18 cellular contexts compared by ENCODE assay signal in the genomic region with DNA sequence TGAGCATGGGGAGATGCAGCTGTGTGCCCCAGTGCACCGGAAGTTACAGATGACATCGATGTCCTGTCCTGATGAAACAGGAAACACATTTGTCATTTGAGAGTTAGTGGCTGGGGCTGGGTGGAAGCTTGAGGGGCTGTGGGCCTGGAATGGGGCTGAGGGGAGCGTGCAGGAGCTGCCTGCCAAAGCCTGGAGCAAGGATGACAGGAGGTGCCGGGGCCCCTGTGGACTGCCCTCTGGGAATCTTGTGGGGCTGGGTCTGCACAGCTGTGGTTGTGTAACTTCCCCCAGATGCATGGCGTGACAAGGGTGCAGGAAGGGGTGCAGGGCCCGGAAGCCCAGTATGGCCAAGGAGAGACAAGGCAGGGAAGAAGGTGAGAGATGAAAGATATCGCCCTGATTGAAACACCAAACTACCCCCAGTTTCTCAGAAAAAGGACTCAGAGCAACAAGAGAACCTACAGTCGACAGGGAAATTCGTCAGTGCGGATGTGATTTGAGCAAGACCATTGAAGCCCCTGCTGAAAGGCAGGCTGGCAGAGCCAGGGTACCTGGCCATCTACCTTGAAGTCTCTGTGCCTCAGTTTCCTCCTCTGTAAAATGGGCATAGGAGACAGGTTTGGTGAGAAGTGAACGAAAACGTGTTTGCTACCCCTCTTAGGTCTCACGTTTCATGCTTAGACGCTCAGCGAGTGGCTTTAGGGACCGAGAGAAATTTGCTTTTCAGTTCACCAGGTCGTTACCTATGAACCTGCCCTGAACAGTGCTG. TPM values are rescaled to one million over a fixed set of nuclear protein-coding genes. Genes with fewer than 3 reads are reported as not detected.
DNase-seq lines count a peak whose midpoint lies in the region; ATAC-seq, FAIRE-seq and TF ChIP-seq lines count a peak whose summit lies in the region.
"Had no signal": no experiment of that assay in that cellular context is flagged by ENCODE, and none has a peak within 500 bp of the region (broad histone marks: within the 10 kb centered on the region; RNA-seq: fewer than 3 reads in every experiment).

No MANE protein-coding gene starts in this region.

- TF ChIP-seq POLR2A in GM12892 (IDR thresholded peaks at IDR 0.05; ENCODE audit: low read depth, low read length): no peak

- in situ Hi-C loops in brain microvascular endothelial cell (cut with HindIII; ENCODE audit: low pct_ligation_motif_present, low sequenced_read_pairs) (no loop called here), G401 (cut with HindIII; ENCODE audit: low sequenced_read_pairs) (no loop called here)

- no peak overlapping the region for H2BK20ac ChIP-seq in H9 (ENCODE audit: low read depth, low read length, poor library complexity, severe bottlenecking)

- no peak overlapping the region for H3K4ac ChIP-seq in H9 (ENCODE audit: low read depth, low read length)

- H3K4me2 ChIP-seq in H9 (ENCODE audit: insufficient read depth, insufficient read length, low read length): no peak overlapping the region

- H3K36me3 Mint-ChIP-seq in CD4-positive, CD25-positive, alpha-beta regulatory T cell: peaks cover 14% of the 10 kb centered on the region
- H3K36me3 Mint-ChIP-seq in endothelial cell (ENCODE audit: low read depth, unreplicated experiment) (peaks cover 32% of the 10 kb centered on the region), H9 (ENCODE audit: insufficient read depth in 1 of 3, low read depth in 3 of 3) (peaks cover 19 to 43% (median 20%) of the 10 kb centered on the region in 3 experiments)

- H3K18ac ChIP-seq in H9 (ENCODE audit: insufficient read length, low read depth, low read length): no peak overlapping the region

- no peak overlapping the region for H3K23ac ChIP-seq in H9 (ENCODE audit: insufficient read length, low read depth, low read length)

- H4K8ac ChIP-seq in H9 (replicated peaks; ENCODE audit: insufficient read length, low read depth, low read length): no peak overlapping the region

- no peaks in the 10 kb centered on the region for H3K27me3 Mint-ChIP-seq in CD4-positive, CD25-positive, alpha-beta regulatory T cell
- H3K27me3 Mint-ChIP-seq in endothelial cell (ENCODE audit: unreplicated experiment) (peaks cover 12% of the 10 kb centered on the region), H9 (ENCODE audit: low read depth) (peaks cover 37% of the 10 kb centered on the region)

- no peak overlapping the region for H3K27ac ChIP-seq in CD4-positive, CD25-positive, alpha-beta regulatory T cell (ENCODE audit: insufficient read depth, low read length, poor library complexity, severe bottlenecking)
- H3K27ac ChIP-seq in brain microvascular endothelial cell (no peak overlapping the region), H9 (ENCODE audit: insufficient read length, low read depth, low read length) (no peak overlapping the region)
- H3K27ac ChIP-seq: gastrocnemius medialis, sigmoid colon, SJSA1 had no signal

- peaks cover 0 to 44% (median 25%) of the 10 kb centered on the region in 4 donors for H3K4me1 Mint-ChIP-seq in CD4-positive, CD25-positive, alpha-beta regulatory T cell
- H3K4me1 Mint-ChIP-seq in endothelial cell (ENCODE audit: unreplicated experiment): peaks cover 17% of the 10 kb centered on the region
- peaks cover 21 to 38% of the 10 kb centered on the region in 2 experiments for H3K4me1 Mint-ChIP-seq in H9

- no peaks in the 10 kb centered on the region for H3K9me3 ChIP-seq in CD4-positive, CD25-positive, alpha-beta regulatory T cell (ENCODE audit: control insufficient read depth in 2 of 2, low read length in 2 of 2)
- H3K9me3 ChIP-seq in H9 (ENCODE audit: control insufficient read depth, low read depth, low read length): no peaks in the 10 kb centered on the region
- H3K9me3 ChIP-seq: gastrocnemius medialis, sigmoid colon, SJSA1 had no signal

- no peak overlapping the region for H3K56ac ChIP-seq in H9 (ENCODE audit: insufficient read length, low read depth, low read length)

- WGBS in H9 (ENCODE audit: extremely low coverage, insufficient read length, low lambda C conversion rate): no CpG with 5 or more reads among the region's 17 CpGs

- ATAC-seq in CD4-positive, CD25-positive, alpha-beta regulatory T cell (ENCODE audit: low read depth in 2 of 2): peak in 1 of 2 donors; percentile 15
- no peak for ATAC-seq in GM19397 (IDR thresholded peaks at IDR 0.05; ENCODE audit: unreplicated experiment)
- ATAC-seq: gastrocnemius medialis had no signal

- no peak overlapping the region for H4K5ac ChIP-seq in H9 (ENCODE audit: insufficient read length, low read depth, low read length)

- H3T11ph ChIP-seq in H9 (ENCODE audit: low read length): no peak overlapping the region

- H3K27me3 ChIP-seq in CD4-positive, CD25-positive, alpha-beta regulatory T cell (ENCODE audit: control insufficient read depth, insufficient read depth, low read length): no peaks in the 10 kb centered on the region
- H3K27me3 ChIP-seq in brain microvascular endothelial cell (replicated peaks) (no peaks in the 10 kb centered on the region), H9 (ENCODE audit: insufficient read depth, low read length) (peaks cover 2% of the 10 kb centered on the region; the same call in 1 of the 2 replicates)

- H4K91ac ChIP-seq in H9 (ENCODE audit: insufficient read length, low read depth, low read length): no peak overlapping the region

- no peak overlapping the region for H2BK15ac ChIP-seq in H9 (ENCODE audit: low read depth, low read length)

- H3K36me3 ChIP-seq in CD4-positive, CD25-positive, alpha-beta regulatory T cell (ENCODE audit: control insufficient read depth, insufficient read depth, low read length): no peaks in the 10 kb centered on the region
- H3K36me3 ChIP-seq in brain microvascular endothelial cell (replicated peaks): no peaks in the 10 kb centered on the region
- H3K36me3 ChIP-seq: gastrocnemius medialis, sigmoid colon, SJSA1 had no signal

- H3K9ac ChIP-seq in H9 (ENCODE audit: extremely low read depth, insufficient read length, low read length): no peak overlapping the region

- H2AFZ ChIP-seq in H9 (ENCODE audit: low read length): no peak overlapping the region

- no peak overlapping the region for H2AK5ac ChIP-seq in H9 (ENCODE audit: insufficient read length, low read length)

- H2BK5ac ChIP-seq in H9 (ENCODE audit: insufficient read length, low read length): no peak overlapping the region

- H3K9me3 Mint-ChIP-seq in CD4-positive, CD25-positive, alpha-beta regulatory T cell: no peaks in the 10 kb centered on the region
- H3K9me3 Mint-ChIP-seq in endothelial cell (ENCODE audit: unreplicated experiment): no peaks in the 10 kb centered on the region
- H3K9me3 Mint-ChIP-seq in H9: no peaks in the 10 kb centered on the region; a peak in 2 of 5 replicates

- peak in 1 of 3 donors; percentile 77 for DNase-seq in CD4-positive, CD25-positive, alpha-beta regulatory T cell
- no peak for DNase-seq in GM12892 (ENCODE audit: insufficient read length)
- DNase-seq in SKM-1 (lab: John Stamatoyannopoulos, UW; ENCODE audit: unreplicated experiment): peak; percentile 43
- no peak for DNase-seq in endothelial cell (ENCODE audit: low spot score)
- DNase-seq in brain microvascular endothelial cell: no peak
- DNase-seq in G401 (ENCODE audit: low spot score): no peak
- no peak for DNase-seq in H9
- DNase-seq: anterior cingulate cortex; effector CD4-positive, alpha-beta T cell; gastrocnemius medialis; NCI-H1105 treated with DMSO at 0.1 percent for 48 hours; NCI-H524; sigmoid colon had no signal

- H2BK12ac ChIP-seq in H9 (ENCODE audit: insufficient read length, low read depth, low read length): no peak overlapping the region

- H3K27ac Mint-ChIP-seq in CD4-positive, CD25-positive, alpha-beta regulatory T cell: peak overlapping the region in 2 of 3 donors; percentile 82 to 97
- H3K27ac Mint-ChIP-seq in endothelial cell (ENCODE audit: unreplicated experiment) (no peak overlapping the region), H9 (no peak overlapping the region; a peak in 1 of 7 replicates)

- H3K79me1 ChIP-seq in H9 (ENCODE audit: insufficient read depth, low read depth, low read length, poor library complexity, severe bottlenecking): no peaks in the 10 kb centered on the region

- no peaks in the 10 kb centered on the region for H4K20me1 ChIP-seq in H9 (ENCODE audit: control insufficient read depth, insufficient read depth, insufficient read length)

- no peak overlapping the region for H3K4me3 ChIP-seq in CD4-positive, CD25-positive, alpha-beta regulatory T cell (ENCODE audit: low read depth, low read length)
- no peak overlapping the region for H3K4me3 ChIP-seq in brain microvascular endothelial cell (ENCODE audit: low read depth, low read length)
- H3K4me3 ChIP-seq: gastrocnemius medialis, sigmoid colon, SJSA1 had no signal

- peak overlapping the region in 3 of 4 donors; percentile 44 to 82 (median 78) for H3K4me3 Mint-ChIP-seq in CD4-positive, CD25-positive, alpha-beta regulatory T cell
- H3K4me3 Mint-ChIP-seq in endothelial cell (ENCODE audit: unreplicated experiment) (peak overlapping the region; percentile 57), H9 (peak overlapping the region in 1 of 2 experiments; percentile 25; a peak in 2 of 5 replicates)

- TF ChIP-seq CTCF in endothelial cell (IDR thresholded peaks at IDR 0.05; ENCODE audit: unreplicated experiment): no peak
- TF ChIP-seq CTCF in brain microvascular endothelial cell (IDR thresholded peaks at IDR 0.05; ENCODE audit: low read depth, low read length, missing control alignments): no peak
- TF ChIP-seq CTCF in H9 (conservative IDR thresholded peaks at IDR 0.05): no peak

- peaks cover 14% of the 10 kb centered on the region for H3K23me2 ChIP-seq in H9 (ENCODE audit: insufficient read length, low read depth, low read length, poor library complexity, severe bottlenecking)

- no peak overlapping the region for H2BK120ac ChIP-seq in H9 (ENCODE audit: low read depth, low read length, poor library complexity, severe bottlenecking)

- no peaks in the 10 kb centered on the region for H3K79me2 ChIP-seq in H9 (ENCODE audit: insufficient read depth, low read length)

- H3K14ac ChIP-seq in H9 (ENCODE audit: insufficient read depth, low read length): no peak overlapping the region

- H3K4me1 ChIP-seq in CD4-positive, CD25-positive, alpha-beta regulatory T cell (ENCODE audit: control insufficient read depth, insufficient read depth, low read length, poor library complexity, severe bottlenecking): peaks cover 39% of the 10 kb centered on the region
- no peaks in the 10 kb centered on the region for H3K4me1 ChIP-seq in H9 (ENCODE audit: insufficient read depth, low read length)

- FAIRE-seq in GM12892 (lab: Jason Lieb, UNC): peak; percentile 72
- FAIRE-seq: keratinocyte had no signal

RNA-seq across cellular contexts. Expression of a gene that starts 8.8 kb away (rescaled TPM):
- total RNA-seq in CD4-positive, CD25-positive, alpha-beta regulatory T cell: 1.6 TPM
- 1 to 10 TPM in 1 of 4 donors, under 1 TPM in 2, not detected in 1; 0.16 to 1.0 (median 0.29) TPM for polyA plus RNA-seq in CD4-positive, CD25-positive, alpha-beta regulatory T cell
- 0.81 TPM for polyA plus RNA-seq in GM12892 (2012; ENCODE audit: missing spikeins)
- 5.4 TPM for total RNA-seq in endothelial cell (ENCODE audit: unreplicated experiment)
- total RNA-seq in G401 (2014; rRNA removed; shearing (Covaris generic)): 0.95 and 2.9 TPM in 2 replicates
- 13.5 and 14.2 TPM in 2 replicates for total RNA-seq in H9 (2021)

RNA-seq across cellular contexts. Expression of a gene that starts 10.3 kb away (rescaled TPM):
- 1,611 TPM for total RNA-seq in CD4-positive, CD25-positive, alpha-beta regulatory T cell
- 1,000 to 10,000 TPM; 3,219 to 6,021 (median 4,004) TPM for polyA plus RNA-seq in CD4-positive, CD25-positive, alpha-beta regulatory T cell
- 373 TPM for polyA plus RNA-seq in GM12892 (2012; ENCODE audit: missing spikeins)
- total RNA-seq in endothelial cell (ENCODE audit: unreplicated experiment): 1.7 TPM
- total RNA-seq in G401 (2014; rRNA removed; shearing (Covaris generic)): 17.4 and 22.8 TPM in 2 replicates
- total RNA-seq in H9 (2021): 2.0 and 2.6 TPM in 2 replicates

RNA-seq across cellular contexts. Expression of a gene that starts 18.4 kb away (rescaled TPM):
- total RNA-seq in CD4-positive, CD25-positive, alpha-beta regulatory T cell: not detected
- not detected for polyA plus RNA-seq in CD4-positive, CD25-positive, alpha-beta regulatory T cell
- polyA plus RNA-seq in GM12892 (2012; ENCODE audit: missing spikeins): 0.15 TPM
- total RNA-seq in endothelial cell (ENCODE audit: unreplicated experiment): 0.13 TPM
- total RNA-seq in G401 (2014; rRNA removed; shearing (Covaris generic)): 1.1 and 1.2 TPM in 2 replicates
- 13.5 TPM in 2 replicates for total RNA-seq in H9 (2021)
- total RNA-seq: myocyte, SJSA1, temporal lobe had no signal

RNA-seq across cellular contexts. Expression of a gene that starts 31.3 kb away (rescaled TPM):
- total RNA-seq in CD4-positive, CD25-positive, alpha-beta regulatory T cell: 16.2 TPM
- polyA plus RNA-seq in CD4-positive, CD25-positive, alpha-beta regulatory T cell: 10 to 100 TPM; 37.1 to 49.2 (median 41.0) TPM
- polyA plus RNA-seq in GM12892 (2012; ENCODE audit: missing spikeins): 19.5 TPM
- total RNA-seq in endothelial cell (ENCODE audit: unreplicated experiment): 22.9 TPM
- 106 and 120 TPM in 2 replicates for total RNA-seq in G401 (2014; rRNA removed; shearing (Covaris generic))
- total RNA-seq in H9 (2021): 65.7 and 68.2 TPM in 2 replicates

RNA-seq across cellular contexts. Expression of a gene that starts 31.4 kb away (rescaled TPM):
- 12.9 TPM for total RNA-seq in CD4-positive, CD25-positive, alpha-beta regulatory T cell
- polyA plus RNA-seq in CD4-positive, CD25-positive, alpha-beta regulatory T cell: 10 to 100 TPM; 18.0 to 20.7 (median 19.0) TPM
- 15.2 TPM for polyA plus RNA-seq in GM12892 (2012; ENCODE audit: missing spikeins)
- total RNA-seq in endothelial cell (ENCODE audit: unreplicated experiment) (28.7 TPM), H9 (2021) (61.1 and 61.3 TPM in 2 replicates)
- 55.9 and 59.3 TPM in 2 replicates for total RNA-seq in G401 (2014; rRNA removed; shearing (Covaris generic))

Comparison
In these comparisons a context has a peak if more than half of its experiments do, and no peak if none do; other contexts are left out.
1. H3K27ac Mint-ChIP-seq: peak in CD4-positive, CD25-positive, alpha-beta regulatory T cell (2 of 3); none in endothelial cell (single experiment) and H9 (0 of 3).
2. RNA of a gene that starts 10.3 kb away (total RNA-seq): 1,611 TPM in CD4-positive, CD25-positive, alpha-beta regulatory T cell (single experiment); 17.4 to 22.8 TPM in G401, 2.0 to 2.6 TPM in H9 and 1.7 TPM in endothelial cell (single experiment); every median in the first group is over 10 times any median in the second.